Comparison of ENCODE assay signal across 1 cellular context in genomic region chr4:76148142-76148849, GRCh38.
A peak's percentile ranks its signal among the peaks of the same experiment; 100 is the strongest.
TF ChIP-seq lines count a peak whose summit lies in the region.

TSS of gene NUP54 (minus strand) at chr4:76148397. CDS start at chr4:76148374, 23 bp downstream.

TF ChIP-seq in HepG2, 621 proteins besides CTCF, POLR2A, EP300 and RAD21 (continued from another document and continues in another):
- TF ChIP-seq ZBTB43 (CRISPR knock-in tag; conservative IDR thresholded peaks at IDR 0.05), result peak; percentile 45; the same call in 1 of the 2 replicates
- no peak for TF ChIP-seq NBN (conservative IDR thresholded peaks at IDR 0.05)
- TF ChIP-seq TRIM24 (CRISPR knock-in tag; IDR thresholded peaks at IDR 0.05), result no peak
- no peak for TF ChIP-seq TEAD2 (CRISPR knock-in tag; IDR thresholded peaks at IDR 0.05)
- no peak for TF ChIP-seq ATF3 (CRISPR knock-in tag; IDR thresholded peaks at IDR 0.05)
- TF ChIP-seq MEIS1 (CRISPR knock-in tag; IDR thresholded peaks at IDR 0.05; ENCODE audit: borderline replicate concordance), result peak; percentile 78; the same call in 1 of the 2 replicates
- no peak; the same call in 1 of the 2 replicates for TF ChIP-seq DZIP1 (CRISPR knock-in tag; IDR thresholded peaks at IDR 0.05)
- no peak for TF ChIP-seq SRSF9 (IDR thresholded peaks at IDR 0.05; ENCODE audit: borderline replicate concordance, insufficient read depth, low read depth, low read length, poor library complexity, severe bottlenecking)
- peak; percentile 78; the same call in 1 of the 2 replicates for TF ChIP-seq ZNF552 (CRISPR knock-in tag; IDR thresholded peaks at IDR 0.05; ENCODE audit: borderline replicate concordance)
- TF ChIP-seq ZNF646 (CRISPR knock-in tag; IDR thresholded peaks at IDR 0.05), result no peak
- TF ChIP-seq HNRNPUL1 (IDR thresholded peaks at IDR 0.05; ENCODE audit: low read depth, low read length), result no peak
- TF ChIP-seq ARHGAP35 (CRISPR knock-in tag; IDR thresholded peaks at IDR 0.05; ENCODE audit: borderline replicate concordance), result peak; percentile 65; the same call in 1 of the 2 replicates
- TF ChIP-seq DPF2 (CRISPR knock-in tag; IDR thresholded peaks at IDR 0.05; ENCODE audit: borderline replicate concordance, low read depth), result no peak
- no peak for TF ChIP-seq NFYC (CRISPR knock-in tag; IDR thresholded peaks at IDR 0.05)
- TF ChIP-seq ZNF512 (CRISPR knock-in tag; IDR thresholded peaks at IDR 0.05), result no peak
- TF ChIP-seq ZNF564 (CRISPR knock-in tag; IDR thresholded peaks at IDR 0.05), result peak; percentile 96
- TF ChIP-seq ZSCAN21 (CRISPR knock-in tag; IDR thresholded peaks at IDR 0.05; ENCODE audit: borderline replicate concordance), result peak; percentile 72
- no peak for TF ChIP-seq ZBTB49 (CRISPR knock-in tag; IDR thresholded peaks at IDR 0.05; ENCODE audit: borderline replicate concordance)
- TF ChIP-seq ZBTB3 (CRISPR knock-in tag; IDR thresholded peaks at IDR 0.05; ENCODE audit: borderline replicate concordance, low read depth), result peak; percentile 88
- peak; percentile 92 for TF ChIP-seq NKX3-1 (CRISPR knock-in tag; IDR thresholded peaks at IDR 0.05)
- TF ChIP-seq FOXA1 (IDR thresholded peaks at IDR 0.05), result no peak
- peak; percentile 41 for TF ChIP-seq FOXA1 (CRISPR knock-in tag; IDR thresholded peaks at IDR 0.05)
- peak in 1 of 2 experiments; percentile 53; a peak in 1 of 4 replicates for TF ChIP-seq REST (IDR thresholded peaks at IDR 0.05; ENCODE audit: borderline replicate concordance in 1 of 2, low read depth in 1 of 2, low read length in 2 of 2)
- TF ChIP-seq ZNF281 (CRISPR knock-in tag; IDR thresholded peaks at IDR 0.05; ENCODE audit: borderline replicate concordance), result peak; percentile 61; the same call in 1 of the 2 replicates
- TF ChIP-seq NFIB (CRISPR knock-in tag; IDR thresholded peaks at IDR 0.05; ENCODE audit: borderline replicate concordance), result no peak
- no peak for TF ChIP-seq SMAD9 (CRISPR knock-in tag; IDR thresholded peaks at IDR 0.05)
- TF ChIP-seq CREBL2 (CRISPR knock-in tag; IDR thresholded peaks at IDR 0.05; ENCODE audit: borderline replicate concordance), result peak; percentile 54; the same call in 1 of the 2 replicates
- TF ChIP-seq ZFP90 (CRISPR knock-in tag; IDR thresholded peaks at IDR 0.05; ENCODE audit: borderline replicate concordance), result peak; percentile 97
- peak; percentile 97 for TF ChIP-seq CCDC6 (CRISPR knock-in tag; IDR thresholded peaks at IDR 0.05)
- no peak for TF ChIP-seq NCOA5 (CRISPR knock-in tag; IDR thresholded peaks at IDR 0.05)
- no peak for TF ChIP-seq BATF2 (CRISPR knock-in tag; IDR thresholded peaks at IDR 0.05)
- TF ChIP-seq ZNF234 (CRISPR knock-in tag; conservative IDR thresholded peaks at IDR 0.05), result no peak
- TF ChIP-seq SIN3B (IDR thresholded peaks at IDR 0.05; ENCODE audit: low read length), result peak; percentile 97
- peak; percentile 97 for TF ChIP-seq TGIF2 (CRISPR knock-in tag; IDR thresholded peaks at IDR 0.05)
